In the genomic region with DNA sequence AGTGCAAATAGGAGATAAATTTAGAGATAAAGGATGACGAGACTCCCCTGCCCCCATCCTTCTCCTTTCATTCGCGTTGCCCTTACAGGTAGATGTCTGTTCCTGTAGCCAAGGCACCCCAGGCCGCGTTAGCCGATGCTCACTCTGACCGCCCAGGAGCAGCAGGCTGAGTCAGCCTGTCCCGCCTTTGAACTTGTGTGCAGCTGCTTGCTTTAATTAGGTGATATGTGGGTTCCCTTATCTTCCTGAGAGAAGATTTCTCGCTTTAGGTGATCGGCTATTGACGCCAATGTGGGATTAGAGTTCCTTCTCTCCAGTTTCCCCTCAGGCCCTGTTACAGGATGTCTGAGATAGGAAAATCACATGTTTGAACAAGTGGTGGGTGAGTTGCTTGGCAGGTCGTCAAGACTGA, we compare ENCODE assay signal across 1 cellular context.
TF ChIP-seq lines count a peak whose summit lies in the region.

No MANE protein-coding gene starts in this region.

TF ChIP-seq in K562, 482 proteins besides CTCF, POLR2A, EP300 and RAD21 (continued from another document and continues in another):
- TF ChIP-seq, protein P1, sequence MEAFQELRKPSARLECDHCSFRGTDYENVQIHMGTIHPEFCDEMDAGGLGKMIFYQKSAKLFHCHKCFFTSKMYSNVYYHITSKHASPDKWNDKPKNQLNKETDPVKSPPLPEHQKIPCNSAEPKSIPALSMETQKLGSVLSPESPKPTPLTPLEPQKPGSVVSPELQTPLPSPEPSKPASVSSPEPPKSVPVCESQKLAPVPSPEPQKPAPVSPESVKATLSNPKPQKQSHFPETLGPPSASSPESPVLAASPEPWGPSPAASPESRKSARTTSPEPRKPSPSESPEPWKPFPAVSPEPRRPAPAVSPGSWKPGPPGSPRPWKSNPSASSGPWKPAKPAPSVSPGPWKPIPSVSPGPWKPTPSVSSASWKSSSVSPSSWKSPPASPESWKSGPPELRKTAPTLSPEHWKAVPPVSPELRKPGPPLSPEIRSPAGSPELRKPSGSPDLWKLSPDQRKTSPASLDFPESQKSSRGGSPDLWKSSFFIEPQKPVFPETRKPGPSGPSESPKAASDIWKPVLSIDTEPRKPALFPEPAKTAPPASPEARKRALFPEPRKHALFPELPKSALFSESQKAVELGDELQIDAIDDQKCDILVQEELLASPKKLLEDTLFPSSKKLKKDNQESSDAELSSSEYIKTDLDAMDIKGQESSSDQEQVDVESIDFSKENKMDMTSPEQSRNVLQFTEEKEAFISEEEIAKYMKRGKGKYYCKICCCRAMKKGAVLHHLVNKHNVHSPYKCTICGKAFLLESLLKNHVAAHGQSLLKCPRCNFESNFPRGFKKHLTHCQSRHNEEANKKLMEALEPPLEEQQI (IDR thresholded peaks at IDR 0.05): no peak
- TF ChIP-seq KLF13 (tag; IDR thresholded peaks at IDR 0.05; ENCODE audit: borderline replicate concordance, low read depth) (no peak), ARNT (IDR thresholded peaks at IDR 0.05) (no peak), XRCC4 (IDR thresholded peaks at IDR 0.05; ENCODE audit: extremely low read depth, insufficient read depth, insufficient read length) (no peak), RBM25 (IDR thresholded peaks at IDR 0.05; ENCODE audit: low read depth, low read length, severe bottlenecking) (no peak), CSDE1 (IDR thresholded peaks at IDR 0.05) (no peak), SP2 (IDR thresholded peaks at IDR 0.05; ENCODE audit: extremely low read depth, low read depth, low read length, poor library complexity, severe bottlenecking) (no peak), TOE1 (IDR thresholded peaks at IDR 0.05; ENCODE audit: borderline replicate concordance) (no peak), TOE1 (CRISPR knock-in tag; IDR thresholded peaks at IDR 0.05; ENCODE audit: borderline replicate concordance, low read depth) (no peak), ZNF175 (CRISPR knock-in tag; IDR thresholded peaks at IDR 0.05; ENCODE audit: low read depth) (no peak), ZNF174 (CRISPR knock-in tag; IDR thresholded peaks at IDR 0.05) (no peak), RCOR1 (IDR thresholded peaks at IDR 0.05; ENCODE audit: borderline replicate concordance in 1 of 2, low read depth in 2 of 2, low read length in 2 of 2) (0 out of 4 replicates have a peak, but pooled peaks of 1 of the 2 experiments have one; percentile 57), MTF1 (CRISPR knock-in tag; IDR thresholded peaks at IDR 0.05; ENCODE audit: borderline replicate concordance) (no peak), ILK (tag; IDR thresholded peaks at IDR 0.05; ENCODE audit: borderline replicate concordance, low read depth) (no peak), FOXK1 (CRISPR knock-in tag; IDR thresholded peaks at IDR 0.05; ENCODE audit: borderline replicate concordance) (no peak), ZFPM2 (CRISPR knock-in tag; IDR thresholded peaks at IDR 0.05) (no peak), ZNF699 (CRISPR knock-in tag; IDR thresholded peaks at IDR 0.05; ENCODE audit: insufficient replicate concordance) (no peak), CHD2 (IDR thresholded peaks at IDR 0.05; ENCODE audit: low read depth, low read length) (no peak), ARID1B (IDR thresholded peaks at IDR 0.05) (peak; percentile 63), FOXP1 (CRISPR knock-in tag; IDR thresholded peaks at IDR 0.05) (0 out of 2 replicates have a peak, but pooled peaks have one; percentile 11), ZNF197 (CRISPR knock-in tag; IDR thresholded peaks at IDR 0.05; ENCODE audit: low read depth) (no peak), RBFOX2 (IDR thresholded peaks at IDR 0.05; ENCODE audit: low read depth, low read length) (no peak), FIP1L1 (IDR thresholded peaks at IDR 0.05; ENCODE audit: low read depth, low read length, poor library complexity, severe bottlenecking) (no peak), PCBP2 (IDR thresholded peaks at IDR 0.05; ENCODE audit: low read depth, low read length, poor library complexity, severe bottlenecking) (no peak), NFE2 (IDR thresholded peaks at IDR 0.05; ENCODE audit: low read depth) (peak; percentile 52; the same call in 1 of the 2 replicates), MIER1 (IDR thresholded peaks at IDR 0.05; ENCODE audit: low read depth) (no peak), FOXK2 (conservative IDR thresholded peaks at IDR 0.05 in 1 of 2, IDR thresholded peaks at IDR 0.05 in 1 of 2; ENCODE audit: low read depth in 2 of 2) (no peak), ERF (CRISPR knock-in tag; IDR thresholded peaks at IDR 0.05) (no peak)
- TF ChIP-seq, protein P2, sequence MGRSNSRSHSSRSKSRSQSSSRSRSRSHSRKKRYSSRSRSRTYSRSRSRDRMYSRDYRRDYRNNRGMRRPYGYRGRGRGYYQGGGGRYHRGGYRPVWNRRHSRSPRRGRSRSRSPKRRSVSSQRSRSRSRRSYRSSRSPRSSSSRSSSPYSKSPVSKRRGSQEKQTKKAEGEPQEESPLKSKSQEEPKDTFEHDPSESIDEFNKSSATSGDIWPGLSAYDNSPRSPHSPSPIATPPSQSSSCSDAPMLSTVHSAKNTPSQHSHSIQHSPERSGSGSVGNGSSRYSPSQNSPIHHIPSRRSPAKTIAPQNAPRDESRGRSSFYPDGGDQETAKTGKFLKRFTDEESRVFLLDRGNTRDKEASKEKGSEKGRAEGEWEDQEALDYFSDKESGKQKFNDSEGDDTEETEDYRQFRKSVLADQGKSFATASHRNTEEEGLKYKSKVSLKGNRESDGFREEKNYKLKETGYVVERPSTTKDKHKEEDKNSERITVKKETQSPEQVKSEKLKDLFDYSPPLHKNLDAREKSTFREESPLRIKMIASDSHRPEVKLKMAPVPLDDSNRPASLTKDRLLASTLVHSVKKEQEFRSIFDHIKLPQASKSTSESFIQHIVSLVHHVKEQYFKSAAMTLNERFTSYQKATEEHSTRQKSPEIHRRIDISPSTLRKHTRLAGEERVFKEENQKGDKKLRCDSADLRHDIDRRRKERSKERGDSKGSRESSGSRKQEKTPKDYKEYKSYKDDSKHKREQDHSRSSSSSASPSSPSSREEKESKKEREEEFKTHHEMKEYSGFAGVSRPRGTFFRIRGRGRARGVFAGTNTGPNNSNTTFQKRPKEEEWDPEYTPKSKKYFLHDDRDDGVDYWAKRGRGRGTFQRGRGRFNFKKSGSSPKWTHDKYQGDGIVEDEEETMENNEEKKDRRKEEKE (IDR thresholded peaks at IDR 0.05; ENCODE audit: borderline replicate concordance in 1 of 2, control insufficient read depth in 1 of 2, low read depth in 2 of 2, low read length in 1 of 2): no peak
- TF ChIP-seq, protein P3, sequence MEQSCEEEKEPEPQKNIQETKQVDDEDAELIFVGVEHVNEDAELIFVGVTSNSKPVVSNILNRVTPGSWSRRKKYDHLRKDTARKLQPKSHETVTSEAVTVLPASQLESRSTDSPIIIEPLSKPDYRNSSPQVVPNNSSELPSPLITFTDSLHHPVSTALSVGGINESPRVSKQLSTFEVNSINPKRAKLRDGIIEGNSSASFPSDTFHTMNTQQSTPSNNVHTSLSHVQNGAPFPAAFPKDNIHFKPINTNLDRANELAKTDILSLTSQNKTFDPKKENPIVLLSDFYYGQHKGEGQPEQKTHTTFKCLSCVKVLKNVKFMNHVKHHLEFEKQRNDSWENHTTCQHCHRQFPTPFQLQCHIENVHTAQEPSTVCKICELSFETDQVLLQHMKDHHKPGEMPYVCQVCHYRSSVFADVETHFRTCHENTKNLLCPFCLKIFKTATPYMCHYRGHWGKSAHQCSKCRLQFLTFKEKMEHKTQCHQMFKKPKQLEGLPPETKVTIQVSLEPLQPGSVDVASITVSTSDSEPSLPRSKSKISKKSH (CRISPR knock-in tag; IDR thresholded peaks at IDR 0.05): no peak
- TF ChIP-seq, protein P4, sequence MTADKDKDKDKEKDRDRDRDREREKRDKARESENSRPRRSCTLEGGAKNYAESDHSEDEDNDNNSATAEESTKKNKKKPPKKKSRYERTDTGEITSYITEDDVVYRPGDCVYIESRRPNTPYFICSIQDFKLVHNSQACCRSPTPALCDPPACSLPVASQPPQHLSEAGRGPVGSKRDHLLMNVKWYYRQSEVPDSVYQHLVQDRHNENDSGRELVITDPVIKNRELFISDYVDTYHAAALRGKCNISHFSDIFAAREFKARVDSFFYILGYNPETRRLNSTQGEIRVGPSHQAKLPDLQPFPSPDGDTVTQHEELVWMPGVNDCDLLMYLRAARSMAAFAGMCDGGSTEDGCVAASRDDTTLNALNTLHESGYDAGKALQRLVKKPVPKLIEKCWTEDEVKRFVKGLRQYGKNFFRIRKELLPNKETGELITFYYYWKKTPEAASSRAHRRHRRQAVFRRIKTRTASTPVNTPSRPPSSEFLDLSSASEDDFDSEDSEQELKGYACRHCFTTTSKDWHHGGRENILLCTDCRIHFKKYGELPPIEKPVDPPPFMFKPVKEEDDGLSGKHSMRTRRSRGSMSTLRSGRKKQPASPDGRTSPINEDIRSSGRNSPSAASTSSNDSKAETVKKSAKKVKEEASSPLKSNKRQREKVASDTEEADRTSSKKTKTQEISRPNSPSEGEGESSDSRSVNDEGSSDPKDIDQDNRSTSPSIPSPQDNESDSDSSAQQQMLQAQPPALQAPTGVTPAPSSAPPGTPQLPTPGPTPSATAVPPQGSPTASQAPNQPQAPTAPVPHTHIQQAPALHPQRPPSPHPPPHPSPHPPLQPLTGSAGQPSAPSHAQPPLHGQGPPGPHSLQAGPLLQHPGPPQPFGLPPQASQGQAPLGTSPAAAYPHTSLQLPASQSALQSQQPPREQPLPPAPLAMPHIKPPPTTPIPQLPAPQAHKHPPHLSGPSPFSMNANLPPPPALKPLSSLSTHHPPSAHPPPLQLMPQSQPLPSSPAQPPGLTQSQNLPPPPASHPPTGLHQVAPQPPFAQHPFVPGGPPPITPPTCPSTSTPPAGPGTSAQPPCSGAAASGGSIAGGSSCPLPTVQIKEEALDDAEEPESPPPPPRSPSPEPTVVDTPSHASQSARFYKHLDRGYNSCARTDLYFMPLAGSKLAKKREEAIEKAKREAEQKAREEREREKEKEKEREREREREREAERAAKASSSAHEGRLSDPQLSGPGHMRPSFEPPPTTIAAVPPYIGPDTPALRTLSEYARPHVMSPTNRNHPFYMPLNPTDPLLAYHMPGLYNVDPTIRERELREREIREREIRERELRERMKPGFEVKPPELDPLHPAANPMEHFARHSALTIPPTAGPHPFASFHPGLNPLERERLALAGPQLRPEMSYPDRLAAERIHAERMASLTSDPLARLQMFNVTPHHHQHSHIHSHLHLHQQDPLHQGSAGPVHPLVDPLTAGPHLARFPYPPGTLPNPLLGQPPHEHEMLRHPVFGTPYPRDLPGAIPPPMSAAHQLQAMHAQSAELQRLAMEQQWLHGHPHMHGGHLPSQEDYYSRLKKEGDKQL (CRISPR knock-in tag; IDR thresholded peaks at IDR 0.05; ENCODE audit: borderline replicate concordance): no peak
- TF ChIP-seq, protein P5, sequence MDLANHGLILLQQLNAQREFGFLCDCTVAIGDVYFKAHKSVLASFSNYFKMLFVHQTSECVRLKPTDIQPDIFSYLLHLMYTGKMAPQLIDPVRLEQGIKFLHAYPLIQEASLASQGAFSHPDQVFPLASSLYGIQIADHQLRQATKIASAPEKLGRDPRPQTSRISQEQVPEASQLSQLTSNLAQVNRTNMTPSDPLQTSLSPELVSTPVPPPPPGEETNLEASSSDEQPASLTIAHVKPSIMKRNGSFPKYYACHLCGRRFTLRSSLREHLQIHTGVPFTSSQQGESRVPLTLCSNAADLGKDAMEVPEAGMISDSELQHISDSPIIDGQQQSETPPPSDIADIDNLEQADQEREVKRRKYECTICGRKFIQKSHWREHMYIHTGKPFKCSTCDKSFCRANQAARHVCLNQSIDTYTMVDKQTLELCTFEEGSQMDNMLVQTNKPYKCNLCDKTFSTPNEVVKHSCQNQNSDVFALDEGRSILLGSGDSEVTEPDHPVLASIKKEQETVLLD (IDR thresholded peaks at IDR 0.05): no peak
- TF ChIP-seq, protein P6, sequence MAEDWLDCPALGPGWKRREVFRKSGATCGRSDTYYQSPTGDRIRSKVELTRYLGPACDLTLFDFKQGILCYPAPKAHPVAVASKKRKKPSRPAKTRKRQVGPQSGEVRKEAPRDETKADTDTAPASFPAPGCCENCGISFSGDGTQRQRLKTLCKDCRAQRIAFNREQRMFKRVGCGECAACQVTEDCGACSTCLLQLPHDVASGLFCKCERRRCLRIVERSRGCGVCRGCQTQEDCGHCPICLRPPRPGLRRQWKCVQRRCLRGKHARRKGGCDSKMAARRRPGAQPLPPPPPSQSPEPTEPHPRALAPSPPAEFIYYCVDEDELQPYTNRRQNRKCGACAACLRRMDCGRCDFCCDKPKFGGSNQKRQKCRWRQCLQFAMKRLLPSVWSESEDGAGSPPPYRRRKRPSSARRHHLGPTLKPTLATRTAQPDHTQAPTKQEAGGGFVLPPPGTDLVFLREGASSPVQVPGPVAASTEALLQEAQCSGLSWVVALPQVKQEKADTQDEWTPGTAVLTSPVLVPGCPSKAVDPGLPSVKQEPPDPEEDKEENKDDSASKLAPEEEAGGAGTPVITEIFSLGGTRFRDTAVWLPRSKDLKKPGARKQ (CRISPR knock-in tag; IDR thresholded peaks at IDR 0.05): no peak
- TF ChIP-seq, protein P7, sequence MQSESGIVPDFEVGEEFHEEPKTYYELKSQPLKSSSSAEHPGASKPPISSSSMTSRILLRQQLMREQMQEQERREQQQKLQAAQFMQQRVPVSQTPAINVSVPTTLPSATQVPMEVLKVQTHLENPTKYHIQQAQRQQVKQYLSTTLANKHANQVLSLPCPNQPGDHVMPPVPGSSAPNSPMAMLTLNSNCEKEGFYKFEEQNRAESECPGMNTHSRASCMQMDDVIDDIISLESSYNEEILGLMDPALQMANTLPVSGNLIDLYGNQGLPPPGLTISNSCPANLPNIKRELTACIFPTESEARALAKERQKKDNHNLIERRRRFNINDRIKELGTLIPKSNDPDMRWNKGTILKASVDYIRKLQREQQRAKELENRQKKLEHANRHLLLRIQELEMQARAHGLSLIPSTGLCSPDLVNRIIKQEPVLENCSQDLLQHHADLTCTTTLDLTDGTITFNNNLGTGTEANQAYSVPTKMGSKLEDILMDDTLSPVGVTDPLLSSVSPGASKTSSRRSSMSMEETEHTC (IDR thresholded peaks at IDR 0.05): no peak
- TF ChIP-seq, protein P8, sequence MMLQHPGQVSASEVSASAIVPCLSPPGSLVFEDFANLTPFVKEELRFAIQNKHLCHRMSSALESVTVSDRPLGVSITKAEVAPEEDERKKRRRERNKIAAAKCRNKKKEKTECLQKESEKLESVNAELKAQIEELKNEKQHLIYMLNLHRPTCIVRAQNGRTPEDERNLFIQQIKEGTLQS (IDR thresholded peaks at IDR 0.05): peak; percentile 58
- TF ChIP-seq, protein P8 (CRISPR knock-in tag; conservative IDR thresholded peaks at IDR 0.05): no peak
